In the genomic region with DNA sequence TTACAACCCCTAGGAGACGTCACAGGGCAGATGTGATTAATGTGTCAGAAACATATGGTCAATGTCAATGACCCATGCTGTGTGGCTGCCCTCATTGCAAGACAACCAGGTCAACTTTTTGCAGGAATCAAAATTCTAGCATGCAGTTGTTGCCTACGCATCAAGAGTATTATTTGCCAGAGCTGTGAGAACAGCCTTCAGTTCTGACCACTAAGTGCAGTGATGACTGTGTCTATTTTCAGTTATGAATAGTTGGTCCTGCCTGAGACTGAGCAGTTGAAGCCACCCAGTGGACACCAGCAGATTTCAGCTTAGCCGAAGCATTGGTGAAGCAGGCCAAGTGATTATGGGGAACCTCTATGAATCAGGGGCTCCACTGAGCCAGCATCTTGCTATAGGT, we compare ENCODE assay signal across 10 cellular contexts. TPM values are rescaled to one million over a fixed set of nuclear protein-coding genes. Genes with fewer than 3 reads are reported as not detected.
A peak's percentile ranks its signal among the peaks of the same experiment; 100 is the strongest.
DNase-seq lines count a peak whose midpoint lies in the region; ATAC-seq, FAIRE-seq and TF ChIP-seq lines count a peak whose summit lies in the region.
"Had no signal": no experiment of that assay in that cellular context is flagged by ENCODE, and none has a peak within 500 bp of the region (broad histone marks: within the 10 kb centered on the region; RNA-seq: fewer than 3 reads in every experiment).

No MANE protein-coding gene starts in this region.

- H3K36me3 ChIP-seq in breast epithelium = no peaks in the 10 kb centered on the region
- peaks cover 0 to 24% (median 0%) of the 10 kb centered on the region in 3 donors for H3K36me3 ChIP-seq in esophagus squamous epithelium

- DNase-seq in fibroblast of villous mesenchyme (ENCODE audit: low read depth) (peak; percentile 8), breast epithelium (ENCODE audit: low spot score in 2 of 2) (no peak), esophagus squamous epithelium (lab: John Stamatoyannopoulos, UW) (no peak), D721Med (ENCODE audit: insufficient read length, low spot score) (no peak), NCI-H1092 (lab: John Stamatoyannopoulos, UW) (no peak)
- DNase-seq: activated effector memory CD4-positive, alpha-beta T cell treated with Interleukin-2 at 50 U/mL for 16 hours had no signal

- H3K9me3 ChIP-seq in breast epithelium (no peaks in the 10 kb centered on the region), esophagus squamous epithelium (no peaks in the 10 kb centered on the region)

- WGBS in esophagus squamous epithelium, 2 donors = 76 to 84% methylated on average over 3 of the region's 3 CpGs

- H3K4me3 ChIP-seq in fibroblast of villous mesenchyme (ENCODE audit: low read depth, low read length) = no peak overlapping the region
- H3K4me3 ChIP-seq in breast epithelium = no peak overlapping the region
- H3K4me3 ChIP-seq in esophagus squamous epithelium = no peak overlapping the region

- no peak for TF ChIP-seq CTCF in fibroblast of villous mesenchyme (IDR thresholded peaks at IDR 0.05; ENCODE audit: insufficient read depth, low read depth, low read length)
- TF ChIP-seq CTCF in breast epithelium (IDR thresholded peaks at IDR 0.05) = no peak
- TF ChIP-seq CTCF in esophagus squamous epithelium (IDR thresholded peaks at IDR 0.05) = no peak
- no peak for TF ChIP-seq CTCF in D721Med (IDR thresholded peaks at IDR 0.05; ENCODE audit: insufficient read depth, missing control alignments)

- peak; percentile 87 for ATAC-seq in GM18505 (IDR thresholded peaks at IDR 0.05; ENCODE audit: unreplicated experiment)
- peak; percentile 96 for ATAC-seq in GM21526 (IDR thresholded peaks at IDR 0.05; ENCODE audit: low FRiP score, unreplicated experiment)
- ATAC-seq in HG03196 (IDR thresholded peaks at IDR 0.05; ENCODE audit: unreplicated experiment) = peak; percentile 85

- TF ChIP-seq POLR2A in GM18505 (IDR thresholded peaks at IDR 0.05; ENCODE audit: borderline replicate concordance, extremely low read depth, insufficient read depth, insufficient read length) (no peak), breast epithelium (IDR thresholded peaks at IDR 0.05) (no peak), esophagus squamous epithelium (IDR thresholded peaks at IDR 0.05) (no peak)

- intact Hi-C loops in breast epithelium (cut with DNase I; ENCODE audit: low total_unique reads) (no loop called here), esophagus squamous epithelium (cut with DNase I) (no loop called here)

- no peak overlapping the region for H3K27ac ChIP-seq in breast epithelium
- H3K27ac ChIP-seq in esophagus squamous epithelium = no peak overlapping the region
- H3K27ac ChIP-seq: KMS-11 had no signal

- no peaks in the 10 kb centered on the region for H3K4me1 ChIP-seq in breast epithelium
- no peaks in the 10 kb centered on the region for H3K4me1 ChIP-seq in esophagus squamous epithelium

- FAIRE-seq in D721Med (lab: Jason Lieb, UNC) = no peak

- H3K27me3 ChIP-seq in breast epithelium (no peaks in the 10 kb centered on the region), esophagus squamous epithelium (no peaks in the 10 kb centered on the region)

RNA-seq across cellular contexts. Expression of a gene that starts 47.3 kb away (rescaled TPM):
- total RNA-seq in fibroblast of villous mesenchyme = 15.5 and 25.9 TPM in 2 replicates
- 10 to 100 TPM; 21.0 to 40.0 (median 29.9) TPM for total RNA-seq in breast epithelium
- total RNA-seq in esophagus squamous epithelium = 10 to 100 TPM; 13.0 to 29.1 (median 17.7) TPM
